Comparison of ENCODE assay signal across 9 cellular contexts in genomic region chr10:74103560-74104248, GRCh38. TPM values are rescaled to one million over a fixed set of nuclear protein-coding genes. Genes with fewer than 3 reads are reported as not detected.
DNase-seq lines count a peak whose midpoint lies in the region; ATAC-seq, FAIRE-seq and TF ChIP-seq lines count a peak whose summit lies in the region.
"Had no signal": no experiment of that assay in that cellular context is flagged by ENCODE, and none has a peak within 500 bp of the region (broad histone marks: within the 10 kb centered on the region; RNA-seq: fewer than 3 reads in every experiment).

No MANE protein-coding gene starts in this region.

- H3K4me1 ChIP-seq in DOHH2 (ENCODE audit: control insufficient read depth, low read length) (no peaks in the 10 kb centered on the region), adipocyte (ENCODE audit: control insufficient read depth, insufficient read depth, low read length) (no peaks in the 10 kb centered on the region), mesenchymal stem cell (ENCODE audit: control insufficient read depth, insufficient read depth, low read depth, low read length) (no peaks in the 10 kb centered on the region), small intestine (ENCODE audit: control insufficient read depth in 2 of 2, insufficient read depth in 1 of 2, low read depth in 1 of 2, low read length in 1 of 2) (no peaks in the 10 kb centered on the region)

- 86% methylated on average over 10 of the region's 10 CpGs for WGBS in mesenchymal stem cell
- WGBS in small intestine, 3 donors = 88 to 93% (median 91%) methylated on average over 10 of the region's 10 CpGs

- H2BK120ac ChIP-seq in mesenchymal stem cell (ENCODE audit: low read depth, low read length) = no peak overlapping the region

- no peak overlapping the region for H3K14ac ChIP-seq in mesenchymal stem cell (ENCODE audit: low read length in 2 of 2)

- H3K9ac ChIP-seq in adipocyte (ENCODE audit: low read length) (no peak overlapping the region), mesenchymal stem cell (ENCODE audit: low read length) (no peak overlapping the region)

- no peak overlapping the region for H4K91ac ChIP-seq in mesenchymal stem cell (ENCODE audit: low read length)

- H3K18ac ChIP-seq in mesenchymal stem cell (ENCODE audit: low read depth in 1 of 2, low read length in 2 of 2) = no peak overlapping the region

- no peak for FAIRE-seq in small intestine (lab: Jason Lieb, UNC)

- no peak overlapping the region for H2BK5ac ChIP-seq in mesenchymal stem cell (ENCODE audit: low read depth, low read length, poor library complexity, severe bottlenecking)

- H3K36me3 ChIP-seq in DOHH2 (ENCODE audit: control insufficient read depth, low read length) = peaks cover 69% of the 10 kb centered on the region
- peaks cover 91% of the 10 kb centered on the region for H3K36me3 ChIP-seq in adipocyte (ENCODE audit: control insufficient read depth, insufficient read depth, low read length, severe bottlenecking)
- H3K36me3 ChIP-seq in mesenchymal stem cell (ENCODE audit: control insufficient read depth in 1 of 2, insufficient read depth in 2 of 2, low read depth in 1 of 2, low read length in 2 of 2) = peaks cover 48 to 92% of the 10 kb centered on the region in 2 experiments
- peaks cover 13 to 20% of the 10 kb centered on the region in 2 donors for H3K36me3 ChIP-seq in small intestine (ENCODE audit: control insufficient read depth in 2 of 2, insufficient read depth in 2 of 2, low read length in 2 of 2)

- no peak overlapping the region for H3K4me3 ChIP-seq in DOHH2 (ENCODE audit: low read length)
- H3K4me3 ChIP-seq in adipocyte (ENCODE audit: low read length) = no peak overlapping the region
- H3K4me3 ChIP-seq in mesenchymal stem cell (ENCODE audit: insufficient read depth in 1 of 2, low read depth in 1 of 2, low read length in 2 of 2) = no peak overlapping the region
- H3K4me3 ChIP-seq in small intestine (ENCODE audit: low read depth in 1 of 2, low read length in 2 of 2) = no peak overlapping the region

- DNase-seq in HuH-7 (ENCODE audit: low spot score) (peak; percentile 26), adipocyte (ENCODE audit: low read depth) (peak; percentile 56), mesenchymal stem cell (peak; percentile 58), UCSD-AML1 (lab: John Stamatoyannopoulos, UW; ENCODE audit: unreplicated experiment) (no peak), small intestine (no peak)
- DNase-seq: central memory CD4-positive, alpha-beta T cell had no signal

- H3K27ac ChIP-seq in DOHH2 (ENCODE audit: low read depth, low read length) (no peak overlapping the region), mesenchymal stem cell (ENCODE audit: low read length, poor library complexity, severe bottlenecking) (no peak overlapping the region), small intestine (ENCODE audit: low read depth in 1 of 2, low read length in 1 of 2) (no peak overlapping the region)

- no peak overlapping the region for H3K4ac ChIP-seq in mesenchymal stem cell (ENCODE audit: low read depth in 1 of 2, low read length in 2 of 2)

- H3K79me2 ChIP-seq in DOHH2 (ENCODE audit: control insufficient read depth, low read length) = no peaks in the 10 kb centered on the region

- no peaks in the 10 kb centered on the region for H4K20me1 ChIP-seq in DOHH2 (ENCODE audit: control insufficient read depth, insufficient read depth, low read depth, low read length)

- H3K9me3 ChIP-seq in DOHH2 (ENCODE audit: control insufficient read depth, insufficient read depth, low read length) = no peaks in the 10 kb centered on the region
- H3K9me3 ChIP-seq in adipocyte (ENCODE audit: control insufficient read depth, low read length) = no peaks in the 10 kb centered on the region
- no peaks in the 10 kb centered on the region for H3K9me3 ChIP-seq in mesenchymal stem cell (ENCODE audit: control insufficient read depth, low read length)
- no peaks in the 10 kb centered on the region for H3K9me3 ChIP-seq in small intestine (ENCODE audit: control insufficient read depth, low read depth)

- no peak overlapping the region for H2BK15ac ChIP-seq in mesenchymal stem cell (ENCODE audit: low read depth, poor library complexity, severe bottlenecking)

- H4K8ac ChIP-seq in mesenchymal stem cell (ENCODE audit: low read length) = no peak overlapping the region

- H3K27me3 ChIP-seq in DOHH2 (ENCODE audit: control insufficient read depth, low read length) (no peaks in the 10 kb centered on the region), adipocyte (replicated peaks; ENCODE audit: control insufficient read depth, insufficient read depth, low read length) (no peaks in the 10 kb centered on the region), mesenchymal stem cell (ENCODE audit: control insufficient read depth in 1 of 2, insufficient read depth in 1 of 2, low read length in 2 of 2) (no peaks in the 10 kb centered on the region), small intestine (ENCODE audit: control insufficient read depth in 2 of 2, insufficient read depth in 2 of 2, low read length in 2 of 2) (no peaks in the 10 kb centered on the region)

- H2AFZ ChIP-seq in mesenchymal stem cell (ENCODE audit: low read depth, low read length) = no peak overlapping the region

- H3K4me2 ChIP-seq in DOHH2 (ENCODE audit: low read length) (no peak overlapping the region), mesenchymal stem cell (ENCODE audit: low read length, poor library complexity, severe bottlenecking) (no peak overlapping the region)

- no peaks in the 10 kb centered on the region for H3K9me2 ChIP-seq in DOHH2 (replicated peaks; ENCODE audit: control insufficient read depth, low read length)

- no peak overlapping the region for H3K23ac ChIP-seq in mesenchymal stem cell (ENCODE audit: low read length in 2 of 2)

- H2AK5ac ChIP-seq in mesenchymal stem cell (ENCODE audit: low read length, severe bottlenecking) = no peak overlapping the region

- no peak for ATAC-seq in GM19035 (IDR thresholded peaks at IDR 0.05; ENCODE audit: unreplicated experiment)
- no peak for ATAC-seq in HG02678 (IDR thresholded peaks at IDR 0.05; ENCODE audit: unreplicated experiment)

- no peak overlapping the region for H2BK12ac ChIP-seq in mesenchymal stem cell (ENCODE audit: low read length in 2 of 2)

- H3K79me1 ChIP-seq in mesenchymal stem cell (replicated peaks; ENCODE audit: low read length, poor library complexity, severe bottlenecking) = peaks cover 13% of the 10 kb centered on the region

- peak; percentile 63 for TF ChIP-seq CTCF in DOHH2 (IDR thresholded peaks at IDR 0.05; ENCODE audit: low read depth, low read length, poor library complexity, severe bottlenecking)

- H3F3A ChIP-seq in DOHH2 (ENCODE audit: control insufficient read depth, insufficient read depth) = no peaks in the 10 kb centered on the region

RNA-seq across cellular contexts. Expression of gene AP3M1, which starts 46.9 kb away (rescaled TPM):
- polyA plus RNA-seq in mesenchymal stem cell (2013, experiment 1 of 2) = 33.0 TPM
- polyA plus RNA-seq in mesenchymal stem cell (2013, experiment 2 of 2) = 33.7 TPM
- polyA plus RNA-seq in small intestine = 10 to 100 TPM in 2 of 3 donors, 1 to 10 TPM in 1; 9.7 to 17.5 (median 10.1) TPM

RNA-seq across cellular contexts. Expression of gene ADK, which starts 47.3 kb away (rescaled TPM):
- 24.2 TPM for polyA plus RNA-seq in mesenchymal stem cell (2013, experiment 1 of 2)
- 24.9 TPM for polyA plus RNA-seq in mesenchymal stem cell (2013, experiment 2 of 2)
- 10 to 100 TPM in 1 of 3 donors, 1 to 10 TPM in 2; 7.2 to 24.9 (median 7.3) TPM for polyA plus RNA-seq in small intestine

Comparison
In these comparisons a context has a peak if more than half of its experiments do, and no peak if none do; other contexts are left out.
1. DNase-seq: peak in HuH-7 (single experiment), adipocyte (single experiment) and mesenchymal stem cell (single experiment); none in UCSD-AML1 (single experiment) and small intestine (single experiment).